20 cellular contexts compared by ENCODE assay signal in genomic region chr14:94372021-94372605, GRCh38. TPM values are rescaled to one million over a fixed set of nuclear protein-coding genes. Genes with fewer than 3 reads are reported as not detected.
A peak's percentile ranks its signal among the peaks of the same experiment; 100 is the strongest.
DNase-seq lines count a peak whose midpoint lies in the region; ATAC-seq and TF ChIP-seq lines count a peak whose summit lies in the region.
"Had no signal": no experiment of that assay in that cellular context is flagged by ENCODE, and none has a peak within 500 bp of the region (broad histone marks: within the 10 kb centered on the region; RNA-seq: fewer than 3 reads in every experiment).

No MANE protein-coding gene starts in this region.

- no peak overlapping the region for H3K9ac ChIP-seq in SK-N-SH

- H3K27ac ChIP-seq in SK-N-SH (ENCODE audit: low read depth in 2 of 2, low read length in 1 of 2) (no peak overlapping the region), OCI-LY7 (ENCODE audit: low read depth, low read length, poor library complexity, severe bottlenecking) (no peak overlapping the region), foreskin keratinocyte (no peak overlapping the region)
- H3K27ac ChIP-seq: A549, Peyer's patch, suprapubic skin had no signal

- TF ChIP-seq CTCF in SK-N-SH (IDR thresholded peaks at IDR 0.05), result peak; percentile 39
- TF ChIP-seq CTCF in OCI-LY7 (conservative IDR thresholded peaks at IDR 0.05; ENCODE audit: low read length), result peak; percentile 58
- peak; percentile 32 for TF ChIP-seq CTCF in foreskin keratinocyte (conservative IDR thresholded peaks at IDR 0.05)

- H3K27me3 ChIP-seq in SK-N-SH (ENCODE audit: insufficient read depth) (no peaks in the 10 kb centered on the region), foreskin keratinocyte (no peaks in the 10 kb centered on the region)
- H3K27me3 ChIP-seq: Peyer's patch, suprapubic skin had no signal

- POLR2A ChIA-PET in SK-N-SH (lab: Yijun Ruan, JAX) (interaction anchor here (0.6 kb wide), 1 partner anchor 27 kb away, joined by 3 read pairs; no protein-coding TSS in a partner anchor), OCI-LY7 (lab: Charles Lee) (interaction anchor here (0.5 kb wide), 1 partner anchor 20 kb away, joined by 3 read pairs; no protein-coding TSS in a partner anchor)

- no peak for TF ChIP-seq EP300 in SK-N-SH (IDR thresholded peaks at IDR 0.05; ENCODE audit: borderline replicate concordance in 1 of 2, low read depth in 1 of 2, low read length in 1 of 2)

- no peak overlapping the region for H3K4me2 ChIP-seq in SK-N-SH
- no peak overlapping the region for H3K4me2 ChIP-seq in OCI-LY7 (ENCODE audit: low read length)
- H3K4me2 ChIP-seq: A549 had no signal

- DNase-seq in SK-N-SH (no peak), OCI-LY7 (ENCODE audit: low spot score) (no peak), foreskin keratinocyte (no peak), activated gamma-delta T cell treated with Interleukin-2 at 50 U/mL for 16 hours (no peak)
- DNase-seq in stimulated activated CD8-positive, alpha-beta memory T cell treated with anti-CD3 and anti-CD28 coated beads, Interleukin-4, amount 100 ng/mL, for 48 hours, result peak; percentile 34
- no peak for DNase-seq in stimulated activated naive CD4-positive, alpha-beta T cell (lab: John Stamatoyannopoulos, UW)
- DNase-seq: activated B cell treated with CpG ODN at 0.5 μM for 24 hours; activated naive CD4-positive, alpha-beta T cell treated with anti-CD3 and anti-CD28 coated beads, Interleukin-2, amount 50 U/mL, for 16 hours; CD4-positive, alpha-beta T cell; effector CD4-positive, alpha-beta T cell; KG1; NCI-H510A; retina; T-helper 1 cell had no signal

- no peak for TF ChIP-seq RAD21 in SK-N-SH (IDR thresholded peaks at IDR 0.05; ENCODE audit: low read length)

- no TSS peak for BruUV-seq in OCI-LY7 (replicated peaks; lab: Mats Ljungman, UMichigan)

- no peaks in the 10 kb centered on the region for H3K9me3 ChIP-seq in SK-N-SH
- H3K9me3 ChIP-seq in OCI-LY7 (ENCODE audit: low read length), result no peaks in the 10 kb centered on the region
- H3K9me3 ChIP-seq: A549, Peyer's patch, suprapubic skin had no signal

- no peaks in the 10 kb centered on the region for H3K9me2 ChIP-seq in SK-N-SH
- H3K9me2 ChIP-seq in OCI-LY7 (ENCODE audit: insufficient read depth, low read length), result no peaks in the 10 kb centered on the region

- H3K36me3 ChIP-seq in SK-N-SH (replicated peaks in 1 of 2; ENCODE audit: control insufficient read depth in 1 of 2, insufficient read depth in 2 of 2, low read length in 1 of 2), result no peaks in the 10 kb centered on the region
- no peaks in the 10 kb centered on the region for H3K36me3 ChIP-seq in OCI-LY7 (ENCODE audit: insufficient read depth, low read length)
- H3K36me3 ChIP-seq: Peyer's patch, suprapubic skin had no signal

- H3K4me1 ChIP-seq in SK-N-SH (ENCODE audit: control insufficient read depth in 1 of 2, insufficient read depth in 2 of 2, low read depth in 1 of 2, low read length in 1 of 2), result peaks cover 0 to 5% of the 10 kb centered on the region in 2 experiments; a peak in 1 of 4 replicates
- H3K4me1 ChIP-seq in OCI-LY7 (ENCODE audit: insufficient read depth, low read length, poor library complexity, severe bottlenecking), result no peaks in the 10 kb centered on the region
- H3K4me1 ChIP-seq in foreskin keratinocyte, result no peaks in the 10 kb centered on the region
- H3K4me1 ChIP-seq: Peyer's patch, suprapubic skin had no signal

- H4K20me1 ChIP-seq in SK-N-SH (ENCODE audit: insufficient read depth) (no peaks in the 10 kb centered on the region), OCI-LY7 (ENCODE audit: insufficient read depth, low read length) (no peaks in the 10 kb centered on the region)

- H3K79me2 ChIP-seq in SK-N-SH (ENCODE audit: insufficient read depth), result no peaks in the 10 kb centered on the region
- no peaks in the 10 kb centered on the region for H3K79me2 ChIP-seq in OCI-LY7 (ENCODE audit: insufficient read depth, low read depth, low read length)

- 76% methylated on average over 10 of the region's 13 CpGs for WGBS in SK-N-SH (ENCODE audit: low lambda C conversion rate)

- H2AFZ ChIP-seq in SK-N-SH (ENCODE audit: low read depth), result no peak overlapping the region
- H2AFZ ChIP-seq in OCI-LY7 (ENCODE audit: low read length), result no peak overlapping the region

- CTCF ChIA-PET in SK-N-SH (lab: Yijun Ruan, JAX), result interaction anchor here (1.6 kb wide), 1 partner anchor 13 kb away, joined by 4 read pairs; no protein-coding TSS in a partner anchor
- CTCF ChIA-PET in OCI-LY7 (lab: Charles Lee; ENCODE audit: unreplicated experiment), result no interaction called here

- no peak for ATAC-seq in SK-N-SH treated with all-trans-retinoic acid at 6 μM for 48 hours
- ATAC-seq in foreskin keratinocyte, result no peak
- no peak for ATAC-seq in GM18867 (IDR thresholded peaks at IDR 0.05; ENCODE audit: unreplicated experiment)
- ATAC-seq: A549 had no signal

- intact Hi-C loops in OCI-LY7 (cut with micrococcal nuclease; ENCODE audit: unreplicated experiment), result no loop called here

- peaks cover 12% of the 10 kb centered on the region for H3F3A ChIP-seq in SK-N-SH (replicated peaks; ENCODE audit: insufficient read depth)

- H3K4me3 ChIP-seq in SK-N-SH (ENCODE audit: low read depth in 2 of 2, low read length in 1 of 2) (no peak overlapping the region), OCI-LY7 (ENCODE audit: low read depth, low read length, poor library complexity, severe bottlenecking) (no peak overlapping the region)
- H3K4me3 ChIP-seq: A549, lung, Peyer's patch, suprapubic skin had no signal

TF ChIP-seq in SK-N-SH, 30 proteins besides CTCF, POLR2A, EP300 and RAD21 (continues in another document):
- TF ChIP-seq, protein P1, sequence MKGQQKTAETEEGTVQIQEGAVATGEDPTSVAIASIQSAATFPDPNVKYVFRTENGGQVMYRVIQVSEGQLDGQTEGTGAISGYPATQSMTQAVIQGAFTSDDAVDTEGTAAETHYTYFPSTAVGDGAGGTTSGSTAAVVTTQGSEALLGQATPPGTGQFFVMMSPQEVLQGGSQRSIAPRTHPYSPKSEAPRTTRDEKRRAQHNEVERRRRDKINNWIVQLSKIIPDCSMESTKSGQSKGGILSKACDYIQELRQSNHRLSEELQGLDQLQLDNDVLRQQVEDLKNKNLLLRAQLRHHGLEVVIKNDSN (IDR thresholded peaks at IDR 0.05; ENCODE audit: borderline replicate concordance, low read depth), result no peak
- TF ChIP-seq, protein P2, sequence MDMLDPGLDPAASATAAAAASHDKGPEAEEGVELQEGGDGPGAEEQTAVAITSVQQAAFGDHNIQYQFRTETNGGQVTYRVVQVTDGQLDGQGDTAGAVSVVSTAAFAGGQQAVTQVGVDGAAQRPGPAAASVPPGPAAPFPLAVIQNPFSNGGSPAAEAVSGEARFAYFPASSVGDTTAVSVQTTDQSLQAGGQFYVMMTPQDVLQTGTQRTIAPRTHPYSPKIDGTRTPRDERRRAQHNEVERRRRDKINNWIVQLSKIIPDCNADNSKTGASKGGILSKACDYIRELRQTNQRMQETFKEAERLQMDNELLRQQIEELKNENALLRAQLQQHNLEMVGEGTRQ (IDR thresholded peaks at IDR 0.05; ENCODE audit: borderline replicate concordance, low read depth, low read length), result no peak
- no peak for TF ChIP-seq CHD2 (IDR thresholded peaks at IDR 0.05; ENCODE audit: low read length, partially characterized antibody)
- TF ChIP-seq RCOR1 (IDR thresholded peaks at IDR 0.05; ENCODE audit: low read length), result no peak
- no peak for TF ChIP-seq MXI1 (IDR thresholded peaks at IDR 0.05; ENCODE audit: low read depth, low read length)

TF ChIP-seq in SK-N-SH treated with all-trans-retinoic acid at 6 μM for 48 hours, 23 proteins besides CTCF, POLR2A, EP300 and RAD21 (continues in another document):
- TF ChIP-seq RARB (CRISPR knock-in tag; IDR thresholded peaks at IDR 0.05) (no peak), ZNF70 (CRISPR knock-in tag; IDR thresholded peaks at IDR 0.05) (no peak), ZFP3 (CRISPR knock-in tag; IDR thresholded peaks at IDR 0.05) (no peak), ZC3H10 (CRISPR knock-in tag; IDR thresholded peaks at IDR 0.05) (no peak), TCF4 (CRISPR knock-in tag; IDR thresholded peaks at IDR 0.05; ENCODE audit: borderline replicate concordance) (no peak), TOX (CRISPR knock-in tag; IDR thresholded peaks at IDR 0.05; ENCODE audit: borderline replicate concordance) (no peak), ZNF565 (CRISPR knock-in tag; conservative IDR thresholded peaks at IDR 0.05; ENCODE audit: low read depth) (no peak), ZFP30 (CRISPR knock-in tag; IDR thresholded peaks at IDR 0.05) (no peak), ESRRG (CRISPR knock-in tag; IDR thresholded peaks at IDR 0.05) (no peak)

RNA-seq across cellular contexts. Expression of gene SERPINA2, which starts 5.6 kb away (rescaled TPM):
- polyA plus RNA-seq in SK-N-SH (2012; rRNA removed) (not detected in 2 replicates), foreskin keratinocyte (not detected in 2 replicates)
- not detected in 2 replicates for polyA plus RNA-seq in SK-N-SH (2012; cell fraction: cytosol; rRNA removed)
- polyA plus RNA-seq in SK-N-SH (2012; cell fraction: nucleus; rRNA removed), result not detected in 2 replicates
- not detected in 2 replicates for total RNA-seq in OCI-LY7 (2014; rRNA removed; shearing (Covaris generic))
- total RNA-seq in OCI-LY7 (2022) (not detected in 2 replicates), foreskin keratinocyte (not detected in 2 replicates)
- total RNA-seq: activated B cell treated with CpG ODN at 0.5 μM for 24 hours; CD4-positive, alpha-beta T cell; lung; Peyer's patch; suprapubic skin had no signal
- polyA plus RNA-seq: A549 had no signal

RNA-seq across cellular contexts. Expression of gene SERPINA1, which starts 16.3 kb away (rescaled TPM):
- polyA plus RNA-seq in SK-N-SH (2012; rRNA removed), result 10.5 and 11.3 TPM in 2 replicates
- 9.8 and 10.6 TPM in 2 replicates for polyA plus RNA-seq in SK-N-SH (2012; cell fraction: cytosol; rRNA removed)
- polyA plus RNA-seq in SK-N-SH (2012; cell fraction: nucleus; rRNA removed), result 4.5 and 6.2 TPM in 2 replicates
- not detected in 2 replicates for total RNA-seq in OCI-LY7 (2014; rRNA removed; shearing (Covaris generic))
- total RNA-seq in OCI-LY7 (2022), result not detected in 2 replicates
- 0.14 and 0.20 TPM in 2 replicates for total RNA-seq in foreskin keratinocyte
- 0.12 and 0.39 TPM in 2 replicates for polyA plus RNA-seq in foreskin keratinocyte

RNA-seq across cellular contexts. Expression of gene SERPINA6, which starts 49.0 kb away (rescaled TPM):
- polyA plus RNA-seq in SK-N-SH (2012; rRNA removed) (0.46 and 0.65 TPM in 2 replicates), foreskin keratinocyte (not detected in 2 replicates)
- 0.32 and 0.56 TPM in 2 replicates for polyA plus RNA-seq in SK-N-SH (2012; cell fraction: cytosol; rRNA removed)
- 0.20 and 0.29 TPM in 2 replicates for polyA plus RNA-seq in SK-N-SH (2012; cell fraction: nucleus; rRNA removed)
- not detected in 2 replicates for total RNA-seq in OCI-LY7 (2014; rRNA removed; shearing (Covaris generic))
- total RNA-seq in OCI-LY7 (2022) (not detected in 2 replicates), foreskin keratinocyte (not detected in 2 replicates)
- total RNA-seq: activated B cell treated with CpG ODN at 0.5 μM for 24 hours; CD4-positive, alpha-beta T cell; Peyer's patch had no signal
